19 cellular contexts compared by ENCODE assay signal in the genomic region with DNA sequence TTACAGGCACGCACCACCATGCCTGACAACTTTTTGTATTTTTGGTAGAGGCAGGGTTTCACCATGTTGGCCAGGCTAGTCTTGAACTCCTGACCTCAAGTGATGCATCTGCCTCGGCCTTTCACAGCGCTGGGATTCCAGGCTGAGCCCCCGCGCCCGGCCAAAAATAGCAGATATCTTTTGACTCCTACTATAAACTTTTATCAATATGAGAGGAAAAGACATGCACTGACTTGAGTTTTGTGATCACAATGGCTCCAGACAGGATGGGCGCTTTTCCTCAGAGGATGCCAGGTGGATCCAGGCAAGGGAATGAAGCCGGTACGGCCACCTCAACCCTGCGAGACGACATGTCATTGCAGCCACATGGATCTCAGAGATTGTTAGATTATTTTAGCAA.
"Had no signal": no experiment of that assay in that cellular context is flagged by ENCODE, and none has a peak within 500 bp of the region (broad histone marks: within the 10 kb centered on the region; RNA-seq: fewer than 3 reads in every experiment).

No MANE protein-coding gene starts in this region.

- H3K4me1 ChIP-seq: gastrocnemius medialis, heart right ventricle, left ventricle myocardium inferior, tibial artery, upper lobe of left lung, uterus had no signal

- ATAC-seq: esophagus mucosa; gastrocnemius medialis; heart right ventricle; naive thymus-derived CD4-positive, alpha-beta T cell; right cardiac atrium; stimulated activated effector memory CD8-positive, alpha-beta T cell treated with anti-CD3 and anti-CD28 coated beads, Interleukin-12 subunit alpha, Interleukin-12 subunit beta, amount 100 ng/mL, for 72 hours; stimulated activated naive CD8-positive, alpha-beta T cell treated with anti-CD3 and anti-CD28 coated beads, Interleukin-15, Interleukin-2, amounts not matched to agents 100 U/mL and 50 U/mL, for 24 hours had no signal

- H3K36me3 ChIP-seq: gastrocnemius medialis, heart right ventricle, left ventricle myocardium inferior, neutrophil, tibial artery, upper lobe of left lung, uterus had no signal

- H3K27me3 ChIP-seq: upper lobe of left lung, uterus had no signal

- DNase-seq: effector memory CD4-positive, alpha-beta T cell; heart right ventricle; islet precursor cell; left ventricle myocardium inferior; mesendoderm; naive thymus-derived CD4-positive, alpha-beta T cell; nephron progenitor cell; right cardiac atrium; stimulated activated CD4-positive, alpha-beta T cell treated with anti-CD3 and anti-CD28 coated beads, Interleukin-4, amount 100 ng/mL, for 1 hour; stimulated activated CD8-positive, alpha-beta memory T cell treated with anti-CD3 and anti-CD28 coated beads, Interleukin-4, amount 100 ng/mL, for 48 hours; stimulated activated naive CD8-positive, alpha-beta T cell treated with anti-CD3 and anti-CD28 coated beads, Interleukin-15, Interleukin-2, amounts not matched to agents 100 U/mL and 50 U/mL, for 24 hours; tibial artery; uterus had no signal

- H3K27ac ChIP-seq: gastrocnemius medialis, heart right ventricle, left ventricle myocardium inferior, neutrophil, tibial artery, upper lobe of left lung, uterus had no signal

- H3K9me3 ChIP-seq: gastrocnemius medialis, heart right ventricle, left ventricle myocardium inferior, neutrophil, tibial artery, upper lobe of left lung, uterus had no signal

- H3K4me3 ChIP-seq: gastrocnemius medialis, heart right ventricle, left ventricle myocardium inferior, smooth muscle cell, tibial artery, upper lobe of left lung, uterus had no signal
